In the genomic region with DNA sequence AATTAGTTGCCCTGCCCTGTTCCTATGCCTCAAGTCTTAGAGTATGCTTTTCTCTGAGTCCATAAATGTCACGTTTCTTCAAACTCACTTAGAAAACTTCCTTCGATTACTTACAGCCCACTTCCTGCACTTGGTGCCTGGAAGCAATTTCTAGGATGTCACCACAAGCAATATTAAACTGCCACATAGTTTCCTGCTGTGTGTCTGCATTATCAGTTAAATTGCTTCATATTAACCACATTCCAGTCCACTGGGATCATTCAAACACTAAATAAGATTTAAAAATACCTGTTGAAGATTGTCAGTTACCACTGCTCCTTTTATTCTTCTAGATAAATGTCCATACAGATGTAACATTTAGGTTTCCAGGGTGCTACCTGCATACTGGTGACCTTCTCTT, we compare ENCODE assay signal across 18 cellular contexts. TPM values are rescaled to one million over a fixed set of nuclear protein-coding genes. Genes with fewer than 3 reads are reported as not detected.
DNase-seq lines count a peak whose midpoint lies in the region; ATAC-seq and TF ChIP-seq lines count a peak whose summit lies in the region.
"Had no signal": no experiment of that assay in that cellular context is flagged by ENCODE, and none has a peak within 500 bp of the region (broad histone marks: within the 10 kb centered on the region; RNA-seq: fewer than 3 reads in every experiment).

No MANE protein-coding gene starts in this region.

- no peak overlapping the region for H3K27ac Mint-ChIP-seq in activated CD4-positive, alpha-beta T cell treated with anti-CD3 and anti-CD28 coated beads, Interleukin-2, amount 10 ng/mL, durations not matched to agents 24 days and 14 days
- H3K27ac Mint-ChIP-seq: activated B cell treated with CpG ODN at 0.5 μM for 24 hours, natural killer cell had no signal

- H3K27ac ChIP-seq in testis: no peak overlapping the region
- H3K27ac ChIP-seq: 22Rv1, brain microvascular endothelial cell, dorsolateral prefrontal cortex, lower lobe of right lung, tibial artery had no signal

- no peaks in the 10 kb centered on the region for H3K27me3 Mint-ChIP-seq in activated CD4-positive, alpha-beta T cell treated with anti-CD3 and anti-CD28 coated beads, Interleukin-2, amount 10 ng/mL, durations not matched to agents 24 days and 14 days
- H3K27me3 Mint-ChIP-seq: activated B cell treated with CpG ODN at 0.5 μM for 24 hours had no signal

- H3K4me3 ChIP-seq in adipocyte (ENCODE audit: low read length) (no peak overlapping the region), testis (no peak overlapping the region)
- H3K4me3 ChIP-seq: dorsolateral prefrontal cortex, lower lobe of right lung, tibial artery had no signal

- intact Hi-C loops in activated CD4-positive, alpha-beta T cell treated with anti-CD3 and anti-CD28 coated beads, Interleukin-2, amount 10 ng/mL, durations not matched to agents 24 days and 14 days (cut with micrococcal nuclease): loop anchor here (5.0 kb wide), 1 partner anchor 289 kb away; no protein-coding TSS in a partner anchor
- intact Hi-C loops in testis (cut with DNase I; ENCODE audit: low total_unique reads): no loop called here

- H3K9me3 ChIP-seq in adipocyte (ENCODE audit: control insufficient read depth, low read length): peaks cover 4% of the 10 kb centered on the region
- no peaks in the 10 kb centered on the region for H3K9me3 ChIP-seq in testis
- H3K9me3 ChIP-seq: tibial artery had no signal

- no peaks in the 10 kb centered on the region for H3K36me3 ChIP-seq in adipocyte (ENCODE audit: control insufficient read depth, insufficient read depth, low read length, severe bottlenecking)
- H3K36me3 ChIP-seq in testis (ENCODE audit: low read depth, missing control alignments): no peaks in the 10 kb centered on the region
- H3K36me3 ChIP-seq: brain microvascular endothelial cell, lower lobe of right lung, tibial artery had no signal

- no peak for TF ChIP-seq POLR2A in testis (IDR thresholded peaks at IDR 0.05)

- H3K36me3 Mint-ChIP-seq in activated CD4-positive, alpha-beta T cell treated with anti-CD3 and anti-CD28 coated beads, Interleukin-2, amount 10 ng/mL, durations not matched to agents 24 days and 14 days (ENCODE audit: low read depth): peaks cover 13% of the 10 kb centered on the region
- H3K36me3 Mint-ChIP-seq: natural killer cell had no signal

- H3K4me3 Mint-ChIP-seq in activated CD4-positive, alpha-beta T cell treated with anti-CD3 and anti-CD28 coated beads, Interleukin-2, amount 10 ng/mL, durations not matched to agents 24 days and 14 days: no peak overlapping the region
- H3K4me3 Mint-ChIP-seq: activated B cell treated with CpG ODN at 0.5 μM for 24 hours, natural killer cell had no signal

- H3K9me3 Mint-ChIP-seq in activated CD4-positive, alpha-beta T cell treated with anti-CD3 and anti-CD28 coated beads, Interleukin-2, amount 10 ng/mL, durations not matched to agents 24 days and 14 days: peaks cover 11% of the 10 kb centered on the region
- H3K9me3 Mint-ChIP-seq: natural killer cell had no signal

- no peak for TF ChIP-seq CTCF in testis (IDR thresholded peaks at IDR 0.05)

- H3K27me3 ChIP-seq in adipocyte (replicated peaks; ENCODE audit: control insufficient read depth, insufficient read depth, low read length): no peaks in the 10 kb centered on the region
- H3K27me3 ChIP-seq in testis: no peaks in the 10 kb centered on the region
- H3K27me3 ChIP-seq: brain microvascular endothelial cell, dorsolateral prefrontal cortex, tibial artery had no signal

- H3K9ac ChIP-seq in adipocyte (ENCODE audit: low read length): no peak overlapping the region

- H3K4me1 ChIP-seq in adipocyte (ENCODE audit: control insufficient read depth, insufficient read depth, low read length) (peaks cover 29% of the 10 kb centered on the region), testis (peaks cover 24% of the 10 kb centered on the region)

- DNase-seq in SIG-M5 treated with dmso at 0.1 percent for 504 hours (lab: John Stamatoyannopoulos, UW; ENCODE audit: unreplicated experiment) (peak; percentile 83), SIG-M5 (lab: John Stamatoyannopoulos, UW) (no peak), NOMO-1 treated with DMSO at 0.1 percent for 48 hours (lab: John Stamatoyannopoulos, UW; ENCODE audit: unreplicated experiment) (peak; percentile 76), adipocyte (ENCODE audit: low read depth) (peak; percentile 5), HuH-7.5 (ENCODE audit: low spot score) (no peak), testis (no peak)
- no peak for DNase-seq in activated CD4-positive, alpha-beta T cell treated with anti-CD3 and anti-CD28 coated beads, Interleukin-2, amount 10 ng/mL, durations not matched to agents 24 days and 14 days
- DNase-seq: activated B cell treated with CpG ODN at 0.5 μM for 24 hours; activated naive CD4-positive, alpha-beta T cell; brain microvascular endothelial cell; dorsolateral prefrontal cortex; lower lobe of right lung; natural killer cell; NCI-H82; stimulated activated CD4-positive, alpha-beta T cell treated with anti-CD3 and anti-CD28 coated beads, Interleukin-1b, Interleukin-23, amount 100 ng/mL, for 48 hours; tibial artery had no signal

- 53 to 70% methylated on average over 2 of the region's 2 CpGs for WGBS in testis, 2 donors

- ATAC-seq in esophagus mucosa: no peak
- ATAC-seq: lower lobe of right lung, natural killer cell had no signal

- H3K4me1 Mint-ChIP-seq in activated CD4-positive, alpha-beta T cell treated with anti-CD3 and anti-CD28 coated beads, Interleukin-2, amount 10 ng/mL, durations not matched to agents 24 days and 14 days: peaks cover 35% of the 10 kb centered on the region

RNA-seq across cellular contexts. Expression of gene DENND1A, which starts 4.1 kb away (rescaled TPM):
- total RNA-seq in activated CD4-positive, alpha-beta T cell treated with anti-CD3 and anti-CD28 coated beads, Interleukin-2, amount 10 ng/mL, durations not matched to agents 24 days and 14 days: 22.3 and 25.2 TPM in 2 replicates
- total RNA-seq in testis (10 to 100 TPM; 44.9 to 47.4 TPM), esophagus mucosa (9.0 TPM)
- polyA plus RNA-seq in testis (ENCODE audit: insufficient read depth, low read depth, low replicate concordance): 20.3 TPM

Comparison
In these comparisons a context has a peak if more than half of its experiments do, and no peak if none do; other contexts are left out.
1. DNase-seq: peak in SIG-M5 treated with dmso at 0.1 percent for 504 hours (single experiment), NOMO-1 treated with DMSO at 0.1 percent for 48 hours (single experiment) and adipocyte (single experiment); none in SIG-M5 (single experiment), HuH-7.5 (single experiment), activated CD4-positive, alpha-beta T cell treated with anti-CD3 and anti-CD28 coated beads, Interleukin-2, amount 10 ng/mL, durations not matched to agents 24 days and 14 days (single experiment) and testis (single experiment).